1 cellular context compared by ENCODE assay signal in the genomic region with DNA sequence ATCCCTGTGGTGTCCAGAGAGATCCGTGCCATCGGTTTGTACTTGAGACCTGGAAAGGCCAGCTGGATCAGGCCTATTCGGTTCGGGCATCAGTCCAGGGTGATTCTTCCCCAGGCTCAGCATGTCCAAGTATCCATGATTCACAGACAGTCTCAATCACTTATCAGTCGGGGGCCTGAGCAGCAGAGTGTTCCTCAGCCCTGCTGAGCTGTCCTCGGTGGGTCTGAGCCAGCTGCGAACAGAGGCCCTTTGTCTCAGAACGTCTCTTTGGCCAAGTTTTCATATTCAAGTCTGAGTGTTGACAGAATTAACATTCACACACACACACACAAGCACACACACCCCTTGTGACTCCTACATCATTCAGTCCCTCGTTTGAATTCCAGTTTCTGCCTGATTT.
TF ChIP-seq lines count a peak whose summit lies in the region.

No MANE protein-coding gene starts in this region.

TF ChIP-seq in SK-N-SH, 30 proteins besides CTCF, POLR2A, EP300 and RAD21 (continued from another document):
- no peak for TF ChIP-seq ZBTB33 (IDR thresholded peaks at IDR 0.05; ENCODE audit: borderline replicate concordance, low read depth)
- TF ChIP-seq, protein P1, sequence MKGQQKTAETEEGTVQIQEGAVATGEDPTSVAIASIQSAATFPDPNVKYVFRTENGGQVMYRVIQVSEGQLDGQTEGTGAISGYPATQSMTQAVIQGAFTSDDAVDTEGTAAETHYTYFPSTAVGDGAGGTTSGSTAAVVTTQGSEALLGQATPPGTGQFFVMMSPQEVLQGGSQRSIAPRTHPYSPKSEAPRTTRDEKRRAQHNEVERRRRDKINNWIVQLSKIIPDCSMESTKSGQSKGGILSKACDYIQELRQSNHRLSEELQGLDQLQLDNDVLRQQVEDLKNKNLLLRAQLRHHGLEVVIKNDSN (IDR thresholded peaks at IDR 0.05; ENCODE audit: borderline replicate concordance, low read depth): no peak
- TF ChIP-seq FOSL2 (IDR thresholded peaks at IDR 0.05; ENCODE audit: borderline replicate concordance, low read depth): peak; percentile 58; the same call in 1 of the 2 replicates
- peak; percentile 44 for TF ChIP-seq JUND (IDR thresholded peaks at IDR 0.05)
- peak; percentile 88 for TF ChIP-seq NFIC (IDR thresholded peaks at IDR 0.05; ENCODE audit: borderline replicate concordance)
- TF ChIP-seq REST (IDR thresholded peaks at IDR 0.05; ENCODE audit: low read depth, low read length): no peak
- TF ChIP-seq YY1 (IDR thresholded peaks at IDR 0.05; ENCODE audit: low read depth): no peak
- TF ChIP-seq RFX5 (IDR thresholded peaks at IDR 0.05; ENCODE audit: low read length): no peak
- TF ChIP-seq PBX3 (IDR thresholded peaks at IDR 0.05): peak; percentile 89
- no peak for TF ChIP-seq NRF1 (IDR thresholded peaks at IDR 0.05; ENCODE audit: low read depth, low read length)
- no peak for TF ChIP-seq TAF1 (IDR thresholded peaks at IDR 0.05; ENCODE audit: borderline replicate concordance, low read depth, low read length)
- TF ChIP-seq POLR2AphosphoS5 (IDR thresholded peaks at IDR 0.05; ENCODE audit: low read depth, low read length): no peak
- TF ChIP-seq MAX (IDR thresholded peaks at IDR 0.05; ENCODE audit: low read depth): peak; percentile 42; the same call in 1 of the 2 replicates
- no peak for TF ChIP-seq SMC3 (IDR thresholded peaks at IDR 0.05; ENCODE audit: low read depth, low read length)
- TF ChIP-seq IRF3 (IDR thresholded peaks at IDR 0.05; ENCODE audit: low read depth, low read length): no peak
